1 cellular context compared by ENCODE assay signal in genomic region chr2:3403587-3404334, GRCh38.
TF ChIP-seq lines count a peak whose summit lies in the region.

No MANE protein-coding gene starts in this region.

TF ChIP-seq in SK-N-SH, 30 proteins besides CTCF, POLR2A, EP300 and RAD21 (continued from another document):
- no peak for TF ChIP-seq GATA2 (CRISPR knock-in tag; IDR thresholded peaks at IDR 0.05)
- TF ChIP-seq USF1 (IDR thresholded peaks at IDR 0.05; ENCODE audit: borderline replicate concordance, low read depth): no peak
- no peak for TF ChIP-seq MAX (IDR thresholded peaks at IDR 0.05; ENCODE audit: low read depth)
- no peak for TF ChIP-seq ELF1 (IDR thresholded peaks at IDR 0.05)
